8 cellular contexts compared by ENCODE assay signal in genomic region chr9:109906766-109907382, GRCh38.
A peak's percentile ranks its signal among the peaks of the same experiment; 100 is the strongest.
DNase-seq lines count a peak whose midpoint lies in the region; ATAC-seq lines count a peak whose summit lies in the region.

No MANE protein-coding gene starts in this region.

- H3K4me1 Mint-ChIP-seq in dendritic cell treated with granulocyte-macrophage colony-stimulating factor and Interleukin-4, amounts not matched to agents 40 ng/mL and 50 ng/mL, for 4 days (ENCODE audit: low read depth): peaks cover 15% of the 10 kb centered on the region

- no peaks in the 10 kb centered on the region for H3K9me3 ChIP-seq in subcutaneous abdominal adipose tissue (ENCODE audit: control insufficient read depth in 5 of 5, low read length in 5 of 5)

- no peak overlapping the region for H3K4me3 Mint-ChIP-seq in dendritic cell treated with granulocyte-macrophage colony-stimulating factor and Interleukin-4, amounts not matched to agents 40 ng/mL and 50 ng/mL, for 4 days

- peak overlapping the region; percentile 33 for H3K27ac Mint-ChIP-seq in dendritic cell treated with granulocyte-macrophage colony-stimulating factor and Interleukin-4, amounts not matched to agents 40 ng/mL and 50 ng/mL, for 4 days

- peaks cover 3% of the 10 kb centered on the region for H3K27me3 Mint-ChIP-seq in dendritic cell treated with granulocyte-macrophage colony-stimulating factor and Interleukin-4, amounts not matched to agents 40 ng/mL and 50 ng/mL, for 4 days

- DNase-seq in NCI-H510A treated with DMSO at 0.1 percent for 48 hours (lab: John Stamatoyannopoulos, UW) (peak; percentile 24), NCI-H510A (lab: John Stamatoyannopoulos, UW) (no peak), H7 (no peak), mucosa of gallbladder (ENCODE audit: low spot score) (no peak)
- DNase-seq in stimulated activated CD4-positive, alpha-beta T cell treated with anti-CD3 and anti-CD28 coated beads, Interleukin-1b, Interleukin-23, amount 100 ng/mL, for 48 hours: no peak

- no peak overlapping the region for H3K4me3 ChIP-seq in subcutaneous abdominal adipose tissue (ENCODE audit: low read depth in 1 of 5, low read length in 5 of 5)
- H3K4me3 ChIP-seq in H7 (ENCODE audit: insufficient read depth, low read depth, low read length): no peak overlapping the region

- H3K36me3 ChIP-seq in subcutaneous abdominal adipose tissue (ENCODE audit: control insufficient read depth in 5 of 5, insufficient read depth in 5 of 5, low read length in 5 of 5) (peaks cover 0 to 14% (median 0%) of the 10 kb centered on the region in 5 donors), H7 (replicated peaks; ENCODE audit: control insufficient read depth, insufficient read depth, low read length) (no peaks in the 10 kb centered on the region)

- H3K27me3 ChIP-seq in subcutaneous abdominal adipose tissue (ENCODE audit: control insufficient read depth in 5 of 5, insufficient read depth in 4 of 5, low read length in 5 of 5): no peaks in the 10 kb centered on the region
- H3K27me3 ChIP-seq in H7 (ENCODE audit: control insufficient read depth, insufficient read depth, low read length): no peaks in the 10 kb centered on the region

- H3K36me3 Mint-ChIP-seq in dendritic cell treated with granulocyte-macrophage colony-stimulating factor and Interleukin-4, amounts not matched to agents 40 ng/mL and 50 ng/mL, for 4 days (ENCODE audit: low read depth): no peaks in the 10 kb centered on the region

- peak overlapping the region in 1 of 5 donors; percentile 21 for H3K9ac ChIP-seq in subcutaneous abdominal adipose tissue (ENCODE audit: low read length in 5 of 5)

- peak; percentile 23 for ATAC-seq in HG03432 (IDR thresholded peaks at IDR 0.05; ENCODE audit: unreplicated experiment)

- H3K27ac ChIP-seq in subcutaneous abdominal adipose tissue (ENCODE audit: low read depth, low read length): peak overlapping the region; percentile 90

- no peaks in the 10 kb centered on the region for H3K9me3 Mint-ChIP-seq in dendritic cell treated with granulocyte-macrophage colony-stimulating factor and Interleukin-4, amounts not matched to agents 40 ng/mL and 50 ng/mL, for 4 days

- intact Hi-C loops in dendritic cell treated with granulocyte-macrophage colony-stimulating factor and Interleukin-4, amounts not matched to agents 40 ng/mL and 50 ng/mL, for 4 days (cut with micrococcal nuclease): no loop called here

- H3K4me1 ChIP-seq in subcutaneous abdominal adipose tissue (ENCODE audit: control insufficient read depth in 5 of 5, insufficient read depth in 5 of 5, low read length in 5 of 5): peaks cover 8 to 85% (median 35%) of the 10 kb centered on the region in 5 donors
